Comparison of ENCODE assay signal across 9 cellular contexts in genomic region chr9:27117489-27118135, GRCh38. TPM values are rescaled to one million over a fixed set of nuclear protein-coding genes. Genes with fewer than 3 reads are reported as not detected.
DNase-seq lines count a peak whose midpoint lies in the region; ATAC-seq lines count a peak whose summit lies in the region.
"Had no signal": no experiment of that assay in that cellular context is flagged by ENCODE, and none has a peak within 500 bp of the region (broad histone marks: within the 10 kb centered on the region; RNA-seq: fewer than 3 reads in every experiment).

No MANE protein-coding gene starts in this region.

- CTCF ChIA-PET in activated naive CD4-positive, alpha-beta T cell treated with anti-CD3 and anti-CD28 coated beads for 36 hours (lab: Charles Lee) = no interaction called here
- CTCF ChIA-PET in activated CD4-positive, alpha-beta T cell treated with anti-CD3 and anti-CD28 coated beads, Interleukin-2, amount 10 ng/mL, durations not matched to agents 7 days and 5 days (lab: Charles Lee) = no interaction called here

- intact Hi-C loops in left ventricle myocardium superior (cut with micrococcal nuclease) = no loop called here
- intact Hi-C loops in activated naive CD4-positive, alpha-beta T cell treated with anti-CD3 and anti-CD28 coated beads for 36 hours (cut with micrococcal nuclease) = no loop called here

- H3K9me3 ChIP-seq in skeletal muscle tissue (ENCODE audit: control insufficient read depth in 3 of 3, low read length in 3 of 3) = no peaks in the 10 kb centered on the region

- H3K27ac ChIP-seq in skeletal muscle tissue (ENCODE audit: low read depth, low read length) = peak overlapping the region; percentile 66

- H3K36me3 ChIP-seq in skeletal muscle tissue (ENCODE audit: control insufficient read depth in 3 of 3, insufficient read depth in 3 of 3, low read length in 3 of 3) = no peaks in the 10 kb centered on the region

- H3K27me3 ChIP-seq in skeletal muscle tissue (ENCODE audit: control insufficient read depth in 3 of 3, insufficient read depth in 3 of 3, low read length in 3 of 3) = no peaks in the 10 kb centered on the region

- POLR2A ChIA-PET in activated CD4-positive, alpha-beta T cell treated with anti-CD3 and anti-CD28 coated beads, Interleukin-2, amount 10 ng/mL, durations not matched to agents 7 days and 5 days (lab: Charles Lee) = no interaction called here

- no peaks in the 10 kb centered on the region for H3K9me3 Mint-ChIP-seq in activated naive CD4-positive, alpha-beta T cell treated with anti-CD3 and anti-CD28 coated beads for 36 hours
- no peaks in the 10 kb centered on the region for H3K9me3 Mint-ChIP-seq in activated CD4-positive, alpha-beta T cell treated with anti-CD3 and anti-CD28 coated beads, Interleukin-2, amount 10 ng/mL, durations not matched to agents 7 days and 5 days

- DNase-seq in HT-29 (ENCODE audit: low spot score) (peak; percentile 86), SW480 (ENCODE audit: low spot score) (peak; percentile 17), left ventricle myocardium superior (peak; percentile 78), putamen (ENCODE audit: low spot score) (no peak)
- DNase-seq in activated naive CD4-positive, alpha-beta T cell treated with anti-CD3 and anti-CD28 coated beads for 36 hours = no peak
- DNase-seq in activated CD4-positive, alpha-beta T cell treated with anti-CD3 and anti-CD28 coated beads, Interleukin-2, amount 10 ng/mL, durations not matched to agents 7 days and 5 days = no peak
- DNase-seq: MM.1S had no signal

- no peaks in the 10 kb centered on the region for H3K36me3 Mint-ChIP-seq in activated naive CD4-positive, alpha-beta T cell treated with anti-CD3 and anti-CD28 coated beads for 36 hours (ENCODE audit: low read depth)
- H3K36me3 Mint-ChIP-seq in activated CD4-positive, alpha-beta T cell treated with anti-CD3 and anti-CD28 coated beads, Interleukin-2, amount 10 ng/mL, durations not matched to agents 7 days and 5 days (ENCODE audit: low read depth) = no peaks in the 10 kb centered on the region

- no peak overlapping the region for H3K4me3 Mint-ChIP-seq in activated naive CD4-positive, alpha-beta T cell treated with anti-CD3 and anti-CD28 coated beads for 36 hours
- no peak overlapping the region for H3K4me3 Mint-ChIP-seq in activated CD4-positive, alpha-beta T cell treated with anti-CD3 and anti-CD28 coated beads, Interleukin-2, amount 10 ng/mL, durations not matched to agents 7 days and 5 days

- no peak overlapping the region for H3K9ac ChIP-seq in skeletal muscle tissue (ENCODE audit: low read depth in 1 of 3, low read length in 3 of 3)

- no peak overlapping the region for H3K4me3 ChIP-seq in skeletal muscle tissue (ENCODE audit: low read length in 3 of 3)

- no peak overlapping the region for H3K27ac Mint-ChIP-seq in activated naive CD4-positive, alpha-beta T cell treated with anti-CD3 and anti-CD28 coated beads for 36 hours
- no peak overlapping the region for H3K27ac Mint-ChIP-seq in activated CD4-positive, alpha-beta T cell treated with anti-CD3 and anti-CD28 coated beads, Interleukin-2, amount 10 ng/mL, durations not matched to agents 7 days and 5 days

- H3K4me1 ChIP-seq in skeletal muscle tissue (ENCODE audit: control insufficient read depth in 3 of 3, insufficient read depth in 3 of 3, low read length in 3 of 3) = peaks cover 7 to 8% (median 7%) of the 10 kb centered on the region in 3 donors

- ATAC-seq in left ventricle myocardium superior (peak; percentile 98), GM19324 (IDR thresholded peaks at IDR 0.05; ENCODE audit: low FRiP score, unreplicated experiment) (no peak)

- H3K27me3 Mint-ChIP-seq in activated naive CD4-positive, alpha-beta T cell treated with anti-CD3 and anti-CD28 coated beads for 36 hours (ENCODE audit: low read depth) = peaks cover 4% of the 10 kb centered on the region
- H3K27me3 Mint-ChIP-seq in activated CD4-positive, alpha-beta T cell treated with anti-CD3 and anti-CD28 coated beads, Interleukin-2, amount 10 ng/mL, durations not matched to agents 7 days and 5 days = no peaks in the 10 kb centered on the region

- no peaks in the 10 kb centered on the region for H3K4me1 Mint-ChIP-seq in activated naive CD4-positive, alpha-beta T cell treated with anti-CD3 and anti-CD28 coated beads for 36 hours (ENCODE audit: low read depth)
- H3K4me1 Mint-ChIP-seq in activated CD4-positive, alpha-beta T cell treated with anti-CD3 and anti-CD28 coated beads, Interleukin-2, amount 10 ng/mL, durations not matched to agents 7 days and 5 days = no peaks in the 10 kb centered on the region

RNA-seq across cellular contexts. Expression of gene TEK, which starts 8.6 kb away (rescaled TPM):
- 0.15 and 0.23 TPM in 2 replicates for total RNA-seq in HT-29 (2014; rRNA removed; shearing (Covaris generic))
- 22.2 TPM for total RNA-seq in left ventricle myocardium superior
- total RNA-seq in skeletal muscle tissue = 23.0 TPM
- total RNA-seq in activated naive CD4-positive, alpha-beta T cell treated with anti-CD3 and anti-CD28 coated beads for 36 hours = not detected
- not detected for total RNA-seq in activated CD4-positive, alpha-beta T cell treated with anti-CD3 and anti-CD28 coated beads, Interleukin-2, amount 10 ng/mL, durations not matched to agents 7 days and 5 days

Comparison
In these comparisons a context has a peak if more than half of its experiments do, and no peak if none do; other contexts are left out.
1. DNase-seq: peak in HT-29 (single experiment), SW480 (single experiment) and left ventricle myocardium superior (single experiment); none in putamen (single experiment), activated naive CD4-positive, alpha-beta T cell treated with anti-CD3 and anti-CD28 coated beads for 36 hours (single experiment) and activated CD4-positive, alpha-beta T cell treated with anti-CD3 and anti-CD28 coated beads, Interleukin-2, amount 10 ng/mL, durations not matched to agents 7 days and 5 days (single experiment).
2. RNA of gene TEK, which starts 8.6 kb away (total RNA-seq): 23.0 TPM in skeletal muscle tissue (single experiment) and 22.2 TPM in left ventricle myocardium superior (single experiment); 0.15 to 0.23 TPM in HT-29, not detected in activated naive CD4-positive, alpha-beta T cell treated with anti-CD3 and anti-CD28 coated beads for 36 hours and not detected in activated CD4-positive, alpha-beta T cell treated with anti-CD3 and anti-CD28 coated beads, Interleukin-2, amount 10 ng/mL, durations not matched to agents 7 days and 5 days; every median in the first group is over 10 times any median in the second.